16 cellular contexts compared by ENCODE assay signal in the genomic region with DNA sequence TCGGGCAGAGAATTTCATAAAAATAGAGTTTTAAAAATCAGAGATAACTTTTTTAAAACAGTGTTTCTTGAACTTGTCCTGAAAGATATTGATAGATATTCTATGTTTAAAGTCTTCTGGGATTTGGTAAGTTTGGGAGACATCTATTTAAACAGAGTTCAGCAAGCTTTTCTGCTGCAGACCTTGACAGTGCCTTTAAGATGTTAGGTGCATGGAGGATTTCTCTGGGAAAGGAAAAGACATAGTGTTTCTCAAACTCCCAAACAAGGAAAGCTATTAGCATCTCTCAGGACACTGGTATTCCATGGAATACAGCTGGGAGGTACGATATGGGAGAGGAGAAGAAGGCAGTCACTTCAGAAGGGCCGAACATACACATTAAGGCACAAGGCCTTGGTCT.
DNase-seq lines count a peak whose midpoint lies in the region; TF ChIP-seq lines count a peak whose summit lies in the region.
"Had no signal": no experiment of that assay in that cellular context is flagged by ENCODE, and none has a peak within 500 bp of the region (broad histone marks: within the 10 kb centered on the region; RNA-seq: fewer than 3 reads in every experiment).

No MANE protein-coding gene starts in this region.

- H3K9me3 Mint-ChIP-seq in activated T-helper 1 cell treated with anti-CD3 and anti-CD28 coated beads, Interleukin-12 subunit alpha, Interleukin-12 subunit beta, Interleukin-2, Interleukin-4 antibody, amounts not matched to agents 30 ng/mL and 10 ng/mL and 1 ng/mL, durations not matched to agents 14 hours and 24 hours and 36 hours, result no peaks in the 10 kb centered on the region
- peaks cover 9% of the 10 kb centered on the region for H3K9me3 Mint-ChIP-seq in nephron progenitor cell
- H3K9me3 Mint-ChIP-seq: CD4-positive, alpha-beta memory T cell; H9; HFFc6 had no signal

- H3K27ac Mint-ChIP-seq in activated T-helper 1 cell treated with anti-CD3 and anti-CD28 coated beads, Interleukin-12 subunit alpha, Interleukin-12 subunit beta, Interleukin-2, Interleukin-4 antibody, amounts not matched to agents 30 ng/mL and 10 ng/mL and 1 ng/mL, durations not matched to agents 14 hours and 24 hours and 36 hours, result peak overlapping the region; percentile 47
- peak overlapping the region; percentile 45 for H3K27ac Mint-ChIP-seq in nephron progenitor cell
- H3K27ac Mint-ChIP-seq: CD4-positive, alpha-beta memory T cell; GM23338; HFFc6 had no signal

- 95% methylated on average over 3 of the region's 3 CpGs for WGBS in suprapubic skin

- no peaks in the 10 kb centered on the region for H3K36me3 Mint-ChIP-seq in activated T-helper 1 cell treated with anti-CD3 and anti-CD28 coated beads, Interleukin-12 subunit alpha, Interleukin-12 subunit beta, Interleukin-2, Interleukin-4 antibody, amounts not matched to agents 30 ng/mL and 10 ng/mL and 1 ng/mL, durations not matched to agents 14 hours and 24 hours and 36 hours (ENCODE audit: low read depth)
- peaks cover 20% of the 10 kb centered on the region for H3K36me3 Mint-ChIP-seq in nephron progenitor cell (ENCODE audit: low read depth)

- POLR2A ChIA-PET in HEK293 (lab: Yijun Ruan, JAX), result no interaction called here

- DNase-seq in activated T-helper 1 cell treated with anti-CD3 and anti-CD28 coated beads, Interleukin-12 subunit alpha, Interleukin-12 subunit beta, Interleukin-2, Interleukin-4 antibody, amounts not matched to agents 30 ng/mL and 10 ng/mL and 1 ng/mL, durations not matched to agents 14 hours and 24 hours and 36 hours (ENCODE audit: low spot score), result no peak
- DNase-seq in nephron progenitor cell (no peak), cortex of kidney (lab: John Stamatoyannopoulos, UW) (no peak), suprapubic skin (ENCODE audit: low spot score in 2 of 2) (no peak), hepatic stellate cell (ENCODE audit: low spot score) (no peak)
- DNase-seq: C1 segment of cervical spinal cord; Calu3; CD4-positive, alpha-beta memory T cell; COR-L47; DMS53; DMS79 treated with DMSO at 0.1 percent for 48 hours; GF-D8; H9; HFFc6 had no signal

- H3K27me3 Mint-ChIP-seq in activated T-helper 1 cell treated with anti-CD3 and anti-CD28 coated beads, Interleukin-12 subunit alpha, Interleukin-12 subunit beta, Interleukin-2, Interleukin-4 antibody, amounts not matched to agents 30 ng/mL and 10 ng/mL and 1 ng/mL, durations not matched to agents 14 hours and 24 hours and 36 hours (ENCODE audit: insufficient read depth), result no peaks in the 10 kb centered on the region
- no peaks in the 10 kb centered on the region for H3K27me3 Mint-ChIP-seq in nephron progenitor cell (ENCODE audit: low read depth, poor library complexity)
- H3K27me3 Mint-ChIP-seq: CD4-positive, alpha-beta memory T cell had no signal

- H3K36me3 ChIP-seq in HEK293 (ENCODE audit: control insufficient read depth in 2 of 2, insufficient read depth in 1 of 2, low read length in 2 of 2) (no peaks in the 10 kb centered on the region), suprapubic skin (peaks cover 5% of the 10 kb centered on the region)

- H3K4me1 ChIP-seq in HEK293 (ENCODE audit: control insufficient read depth, insufficient read depth, low read length) (peaks cover 2% of the 10 kb centered on the region; the same call in 1 of the 2 replicates), suprapubic skin (peaks cover 2% of the 10 kb centered on the region)

- TF ChIP-seq EP300 in suprapubic skin (IDR thresholded peaks at IDR 0.05), result no peak

- H3K4me3 ChIP-seq in HEK293 (ENCODE audit: low read depth, low read length) (no peak overlapping the region), suprapubic skin (no peak overlapping the region)
- H3K4me3 ChIP-seq: GM23338 had no signal

- no peak for TF ChIP-seq CTCF in HEK293 (tag by site-specific recombination; IDR thresholded peaks at IDR 0.05)
- no peak for TF ChIP-seq CTCF in nephron progenitor cell (IDR thresholded peaks at IDR 0.05)
- no peak for TF ChIP-seq CTCF in suprapubic skin (IDR thresholded peaks at IDR 0.05)

- H3K4me3 Mint-ChIP-seq in activated T-helper 1 cell treated with anti-CD3 and anti-CD28 coated beads, Interleukin-12 subunit alpha, Interleukin-12 subunit beta, Interleukin-2, Interleukin-4 antibody, amounts not matched to agents 30 ng/mL and 10 ng/mL and 1 ng/mL, durations not matched to agents 14 hours and 24 hours and 36 hours, result no peak overlapping the region
- H3K4me3 Mint-ChIP-seq in nephron progenitor cell, result no peak overlapping the region
- H3K4me3 Mint-ChIP-seq: CD4-positive, alpha-beta memory T cell; GM23338; H9; HFFc6 had no signal

- H3K9me3 ChIP-seq in HEK293 (ENCODE audit: control insufficient read depth, insufficient read depth, low read depth, low read length) (no peaks in the 10 kb centered on the region), suprapubic skin (no peaks in the 10 kb centered on the region)

- no peaks in the 10 kb centered on the region for H3K4me1 Mint-ChIP-seq in activated T-helper 1 cell treated with anti-CD3 and anti-CD28 coated beads, Interleukin-12 subunit alpha, Interleukin-12 subunit beta, Interleukin-2, Interleukin-4 antibody, amounts not matched to agents 30 ng/mL and 10 ng/mL and 1 ng/mL, durations not matched to agents 14 hours and 24 hours and 36 hours (ENCODE audit: low read depth)
- peaks cover 13% of the 10 kb centered on the region for H3K4me1 Mint-ChIP-seq in nephron progenitor cell

- H3K27ac ChIP-seq in HEK293 (ENCODE audit: extremely low read depth, low read depth, low read length) (no peak overlapping the region), suprapubic skin (no peak overlapping the region)

- intact Hi-C loops in activated T-helper 1 cell treated with anti-CD3 and anti-CD28 coated beads, Interleukin-12 subunit alpha, Interleukin-12 subunit beta, Interleukin-2, Interleukin-4 antibody, amounts not matched to agents 30 ng/mL and 10 ng/mL and 1 ng/mL, durations not matched to agents 14 hours and 24 hours and 36 hours (cut with micrococcal nuclease), result no loop called here

- TF ChIP-seq POLR2A in suprapubic skin (IDR thresholded peaks at IDR 0.05), result no peak

- CTCF ChIA-PET in HEK293 (lab: Yijun Ruan, JAX), result interaction anchor here (0.8 kb wide), 1 partner anchor 13 kb away, joined by 3 read pairs; no protein-coding TSS in a partner anchor

- H3K27me3 ChIP-seq in suprapubic skin, result no peaks in the 10 kb centered on the region

TF ChIP-seq in HEK293, 187 proteins besides CTCF, POLR2A, EP300 and RAD21:
- TF ChIP-seq ZNF239 (tag by site-specific recombination; IDR thresholded peaks at IDR 0.05), result peak; percentile 52; the same call in 1 of the 2 replicates
- TF ChIP-seq ZNF692 (tag by site-specific recombination; IDR thresholded peaks at IDR 0.05), result no peak
- TF ChIP-seq REPIN1 (tag by site-specific recombination; IDR thresholded peaks at IDR 0.05; ENCODE audit: low read depth), result no peak
- TF ChIP-seq ZBTB20 (tag by site-specific recombination; IDR thresholded peaks at IDR 0.05), result no peak
- TF ChIP-seq ELK4 (IDR thresholded peaks at IDR 0.05; ENCODE audit: borderline replicate concordance, low read depth, low read length), result no peak
- TF ChIP-seq, protein P1, sequence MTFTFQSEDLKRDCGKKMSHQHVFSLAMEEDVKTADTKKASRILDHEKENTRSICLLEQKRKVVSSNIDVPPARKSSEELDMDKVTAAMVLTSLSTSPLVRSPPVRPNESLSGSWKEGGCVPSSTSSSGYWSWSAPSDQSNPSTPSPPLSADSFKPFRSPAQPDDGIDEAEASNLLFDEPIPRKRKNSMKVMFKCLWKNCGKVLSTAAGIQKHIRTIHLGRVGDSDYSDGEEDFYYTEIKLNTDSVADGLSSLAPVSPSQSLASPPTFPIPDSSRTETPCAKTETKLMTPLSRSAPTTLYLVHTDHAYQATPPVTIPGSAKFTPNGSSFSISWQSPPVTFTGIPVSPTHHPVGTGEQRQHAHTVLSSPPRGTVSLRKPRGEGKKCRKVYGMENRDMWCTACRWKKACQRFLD (tag by site-specific recombination; IDR thresholded peaks at IDR 0.05), result no peak
- no peak for TF ChIP-seq ZNF10 (tag by site-specific recombination; IDR thresholded peaks at IDR 0.05)
